9 cellular contexts compared by ENCODE assay signal in the genomic region with DNA sequence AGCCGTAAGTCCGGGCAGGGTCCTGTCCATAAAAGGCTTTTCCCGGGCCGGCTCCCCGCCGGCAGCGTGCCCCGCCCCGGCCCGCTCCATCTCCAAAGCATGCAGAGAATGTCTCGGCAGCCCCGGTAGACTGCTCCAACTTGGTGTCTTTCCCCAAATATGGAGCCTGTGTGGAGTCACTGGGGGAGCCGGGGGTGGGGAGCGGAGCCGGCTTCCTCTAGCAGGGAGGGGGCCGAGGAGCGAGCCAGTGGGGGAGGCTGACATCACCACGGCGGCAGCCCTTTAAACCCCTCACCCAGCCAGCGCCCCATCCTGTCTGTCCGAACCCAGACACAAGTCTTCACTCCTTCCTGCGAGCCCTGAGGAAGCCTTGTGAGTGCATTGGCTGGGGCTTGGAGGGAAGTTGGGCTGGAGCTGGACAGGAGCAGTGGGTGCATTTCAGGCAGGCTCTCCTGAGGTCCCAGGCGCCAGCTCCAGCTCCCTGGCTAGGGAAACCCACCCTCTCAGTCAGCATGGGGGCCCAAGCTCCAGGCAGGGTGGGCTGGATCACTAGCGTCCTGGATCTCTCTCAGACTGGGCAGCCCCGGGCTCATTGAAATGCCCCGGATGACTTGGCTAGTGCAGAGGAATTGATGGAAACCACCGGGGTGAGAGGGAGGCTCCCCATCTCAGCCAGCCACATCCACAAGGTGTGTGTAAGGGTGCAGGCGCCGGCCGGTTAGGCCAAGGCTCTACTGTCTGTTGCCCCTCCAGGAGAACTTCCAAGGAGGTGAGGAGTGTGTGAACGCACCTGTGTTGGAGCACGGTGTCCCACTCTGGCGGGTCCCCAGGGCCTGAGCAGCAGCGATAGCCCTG. TPM values are rescaled to one million over a fixed set of nuclear protein-coding genes. Genes with fewer than 3 reads are reported as not detected.
A peak's percentile ranks its signal among the peaks of the same experiment; 100 is the strongest.
DNase-seq lines count a peak whose midpoint lies in the region; ATAC-seq and TF ChIP-seq lines count a peak whose summit lies in the region.
"Had no signal": no experiment of that assay in that cellular context is flagged by ENCODE, and none has a peak within 500 bp of the region (broad histone marks: within the 10 kb centered on the region; RNA-seq: fewer than 3 reads in every experiment).

A gene (plus strand): TSS at position 310 of the 855 bp plus-strand sequence. CDS start 3,644 bp downstream, outside the sequence.

- peak within 1 kb of the TSS; percentile 50 for H3K27ac Mint-ChIP-seq in activated T-cell treated with anti-CD3 and anti-CD28 coated beads, Interleukin-2, amount 50 U/mL, for 24 hours

- H3K27me3 ChIP-seq in esophagus (ENCODE audit: control insufficient read depth in 1 of 2, insufficient read depth in 2 of 2, low read length in 2 of 2) = no peaks in the 10 kb centered on the region
- no peaks in the 10 kb centered on the region for H3K27me3 ChIP-seq in mucosa of rectum (ENCODE audit: control insufficient read depth in 2 of 2, insufficient read depth in 2 of 2, low read length in 2 of 2)
- H3K27me3 ChIP-seq in vagina = no peaks in the 10 kb centered on the region
- H3K27me3 ChIP-seq: BLaER1 had no signal

- TF ChIP-seq POLR2A in vagina (IDR thresholded peaks at IDR 0.05) = no peak

- H3K9ac ChIP-seq in mucosa of rectum (ENCODE audit: low read depth in 1 of 2, low read length in 2 of 2) = peak within 1 kb of the TSS; percentile 49 to 67
- H3K9ac ChIP-seq: BLaER1 had no signal

- H3K27ac ChIP-seq in esophagus (ENCODE audit: low read depth in 2 of 2, low read length in 1 of 2) = peak within 1 kb of the TSS; percentile 80 to 88
- H3K27ac ChIP-seq in mucosa of rectum (ENCODE audit: low read depth in 2 of 2, low read length in 2 of 2) = peak within 1 kb of the TSS; percentile 77 to 85
- peak within 1 kb of the TSS; percentile 78 for H3K27ac ChIP-seq in vagina
- H3K27ac ChIP-seq: BLaER1 had no signal

- peaks cover 0 to 16% of the 10 kb centered on the region in 2 donors for H3K36me3 ChIP-seq in esophagus (ENCODE audit: control insufficient read depth in 2 of 2, insufficient read depth in 2 of 2, low read length in 1 of 2)
- H3K36me3 ChIP-seq in mucosa of rectum (ENCODE audit: control insufficient read depth in 2 of 2, insufficient read depth in 2 of 2, low read length in 2 of 2) = peaks cover 18 to 19% of the 10 kb centered on the region in 2 donors
- peaks cover 0 to 10% of the 10 kb centered on the region in 2 donors for H3K36me3 ChIP-seq in vagina

- DNase-seq in activated T-cell treated with anti-CD3 and anti-CD28 coated beads, Interleukin-2, amount 50 U/mL, for 24 hours = no peak
- no peak for DNase-seq in activated T-cell treated with anti-CD3 and anti-CD28 coated beads, Interleukin-2, amount 50 U/mL, for 1 hour
- no peak for DNase-seq in vagina (ENCODE audit: extremely low spot score in 2 of 2)
- no peak for DNase-seq in activated effector memory CD4-positive, alpha-beta T cell treated with Interleukin-2 at 50 U/mL for 16 hours
- DNase-seq in SHP77 treated with DMSO at 0.1 percent for 48 hours (lab: John Stamatoyannopoulos, UW) = no peak

- H3K27me3 Mint-ChIP-seq in activated T-cell treated with anti-CD3 and anti-CD28 coated beads, Interleukin-2, amount 50 U/mL, for 24 hours = no peaks in the 10 kb centered on the region

- H3K9me3 ChIP-seq in esophagus (ENCODE audit: control insufficient read depth in 2 of 2, insufficient read depth in 1 of 2, low read depth in 1 of 2, low read length in 1 of 2) = no peaks in the 10 kb centered on the region
- H3K9me3 ChIP-seq in mucosa of rectum (ENCODE audit: control insufficient read depth in 2 of 2, low read length in 2 of 2) = no peaks in the 10 kb centered on the region
- no peaks in the 10 kb centered on the region for H3K9me3 ChIP-seq in vagina
- H3K9me3 ChIP-seq: BLaER1 had no signal

- H3K4me1 Mint-ChIP-seq in activated T-cell treated with anti-CD3 and anti-CD28 coated beads, Interleukin-2, amount 50 U/mL, for 24 hours (ENCODE audit: low read depth) = no peaks in the 10 kb centered on the region

- peaks cover 0 to 10% of the 10 kb centered on the region in 2 donors for H3K4me1 ChIP-seq in esophagus (ENCODE audit: control insufficient read depth in 2 of 2, insufficient read depth in 2 of 2, low read length in 1 of 2)
- peaks cover 11 to 38% of the 10 kb centered on the region in 2 donors for H3K4me1 ChIP-seq in mucosa of rectum (ENCODE audit: control insufficient read depth in 2 of 2, insufficient read depth in 2 of 2, low read length in 2 of 2)
- peaks cover 21% of the 10 kb centered on the region for H3K4me1 ChIP-seq in vagina

- H3K9me3 Mint-ChIP-seq in activated T-cell treated with anti-CD3 and anti-CD28 coated beads, Interleukin-2, amount 50 U/mL, for 24 hours = no peaks in the 10 kb centered on the region

- WGBS in esophagus, 2 donors = 28 to 42% methylated on average over 32 to 34 of the region's 34 CpGs

- intact Hi-C loops in vagina (cut with DNase I) = loop anchor here (2.0 kb wide), 1 partner anchor 20 kb away; no protein-coding TSS in a partner anchor

- H3K4me3 Mint-ChIP-seq in activated T-cell treated with anti-CD3 and anti-CD28 coated beads, Interleukin-2, amount 50 U/mL, for 24 hours = no peak within 1 kb of the TSS

- no peak for TF ChIP-seq CTCF in vagina (IDR thresholded peaks at IDR 0.05)

- H3K4me3 ChIP-seq in esophagus (ENCODE audit: low read depth in 1 of 2, low read length in 2 of 2) (peak within 1 kb of the TSS; percentile 44 to 49), mucosa of rectum (ENCODE audit: low read length in 2 of 2) (peak within 1 kb of the TSS; percentile 54 to 65), vagina (peak within 1 kb of the TSS; percentile 46 to 54)
- H3K4me3 ChIP-seq: BLaER1 had no signal

- H3K36me3 Mint-ChIP-seq in activated T-cell treated with anti-CD3 and anti-CD28 coated beads, Interleukin-2, amount 50 U/mL, for 24 hours (ENCODE audit: low read depth) = peaks cover 24% of the 10 kb centered on the region

- ATAC-seq in HG02759 (IDR thresholded peaks at IDR 0.05; ENCODE audit: unreplicated experiment) = no peak

RNA-seq across cellular contexts. Expression of the gene that starts here (rescaled TPM):
- 1,000 to 10,000 TPM in 1 of 2 donors, 100 to 1,000 TPM in 1; 469 to 1,217 TPM for polyA plus RNA-seq in esophagus
- 1,935 TPM for total RNA-seq in vagina
